8 cellular contexts compared by ENCODE assay signal in the genomic region with DNA sequence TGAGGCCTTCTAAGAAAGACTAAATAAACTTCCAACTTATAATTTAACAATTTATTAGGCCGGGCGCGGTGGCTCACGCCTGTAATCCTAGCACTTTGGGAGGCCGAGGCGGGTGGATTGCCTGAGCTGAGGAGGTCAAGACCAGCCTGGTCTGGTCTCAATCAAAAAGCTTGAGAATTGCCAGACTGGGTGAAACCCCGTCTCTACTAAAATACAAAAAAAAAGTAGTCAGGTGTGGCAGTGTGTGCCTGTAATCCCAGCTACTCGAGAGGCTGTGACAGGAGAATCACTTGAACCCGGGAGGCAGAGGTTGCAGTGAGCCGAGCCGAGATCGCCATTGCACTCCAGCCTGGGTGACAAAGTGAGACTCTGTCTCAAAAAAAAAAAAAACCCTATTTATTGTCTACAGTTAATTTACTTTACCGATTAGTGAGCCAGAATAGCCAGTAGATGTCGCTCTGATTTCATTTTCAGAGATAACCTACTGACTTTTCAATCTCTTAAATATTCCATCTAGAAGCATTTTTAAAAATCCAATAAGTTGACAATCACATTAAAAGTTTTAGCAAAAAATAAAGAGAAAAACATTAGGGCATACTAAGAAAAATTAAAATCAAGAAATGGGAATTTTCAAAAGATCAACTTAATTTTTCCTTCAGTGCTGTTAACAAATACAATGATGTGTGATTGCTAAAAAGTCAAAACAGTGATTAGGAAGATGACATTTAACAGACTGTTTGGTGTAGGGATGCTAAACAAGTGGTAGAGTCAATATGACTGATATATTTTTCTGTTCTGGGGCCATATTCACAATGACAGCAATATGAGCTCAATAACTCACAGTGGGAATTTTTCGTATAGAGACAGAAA. TPM values are rescaled to one million over a fixed set of nuclear protein-coding genes. Genes with fewer than 3 reads are reported as not detected.
A peak's percentile ranks its signal among the peaks of the same experiment; 100 is the strongest.
DNase-seq lines count a peak whose midpoint lies in the region; ATAC-seq, FAIRE-seq and TF ChIP-seq lines count a peak whose summit lies in the region.

No MANE protein-coding gene starts in this region.

- H3K9me3 ChIP-seq in breast epithelium: no peaks in the 10 kb centered on the region
- no peaks in the 10 kb centered on the region for H3K9me3 ChIP-seq in lower lobe of right lung

- H3K4me3 ChIP-seq in BJ (ENCODE audit: low read depth, low read length) (no peak overlapping the region), breast epithelium (peak overlapping the region in 1 of 3 donors; percentile 10), lower lobe of right lung (no peak overlapping the region)

- peak; percentile 56 for TF ChIP-seq CTCF in BJ (IDR thresholded peaks at IDR 0.05; ENCODE audit: insufficient read depth, low read depth, low read length)
- peak in 2 of 3 donors; percentile 58 to 70 for TF ChIP-seq CTCF in breast epithelium (IDR thresholded peaks at IDR 0.05)
- peak; percentile 67 for TF ChIP-seq CTCF in lower lobe of right lung (IDR thresholded peaks at IDR 0.05)

- peak; percentile 92 for FAIRE-seq in GM19239 (lab: Jason Lieb, UNC)

- CTCF ChIA-PET in BJ (lab: Yijun Ruan, JAX): interaction anchor here (0.6 to 7.6 kb wide), 19 partner anchors 9 to 870 kb away, joined by 3 to 77 read pairs (median 4); a partner anchor contains a TSS

- H3K27me3 ChIP-seq in BJ (ENCODE audit: control insufficient read depth, insufficient read depth, low read length): peaks cover under 1% of the 10 kb centered on the region; the same call in 1 of the 2 replicates
- no peaks in the 10 kb centered on the region for H3K27me3 ChIP-seq in breast epithelium
- H3K27me3 ChIP-seq in lower lobe of right lung (ENCODE audit: low read depth): no peaks in the 10 kb centered on the region

- intact Hi-C loops in breast epithelium (cut with DNase I; ENCODE audit: low total_unique reads): loop anchor here (10.0 kb wide), 1 partner anchor 64 kb away; no protein-coding TSS in a partner anchor
- intact Hi-C loops in lower lobe of right lung (cut with DNase I): loop anchor here (10.0 kb wide), 1 partner anchor 74 kb away; no protein-coding TSS in a partner anchor

- no peak for TF ChIP-seq POLR2A in breast epithelium (IDR thresholded peaks at IDR 0.05)

- no peaks in the 10 kb centered on the region for H3K4me1 ChIP-seq in breast epithelium
- no peaks in the 10 kb centered on the region for H3K4me1 ChIP-seq in lower lobe of right lung

- no peaks in the 10 kb centered on the region for H3K36me3 ChIP-seq in BJ (ENCODE audit: control insufficient read depth, insufficient read depth, low read length)
- no peaks in the 10 kb centered on the region for H3K36me3 ChIP-seq in breast epithelium
- no peaks in the 10 kb centered on the region for H3K36me3 ChIP-seq in lower lobe of right lung

- ATAC-seq in lower lobe of right lung (no peak), GM18867 (IDR thresholded peaks at IDR 0.05; ENCODE audit: unreplicated experiment) (no peak)

- no peak overlapping the region for H3K27ac ChIP-seq in breast epithelium
- no peak overlapping the region for H3K27ac ChIP-seq in lower lobe of right lung

- POLR2A ChIA-PET in BJ (lab: Charles Lee): no interaction called here

- DNase-seq in BJ (ENCODE audit: low read depth): peak; percentile 12
- DNase-seq in GM19239 (ENCODE audit: insufficient read length, low spot score): no peak
- DNase-seq in NCI-H446 treated with DMSO at 0.1 percent for 48 hours (lab: John Stamatoyannopoulos, UW): peak; percentile 39
- DNase-seq in breast epithelium (ENCODE audit: low spot score in 2 of 2): no peak
- no peak for DNase-seq in lower lobe of right lung
- DNase-seq in activated T-cell treated with anti-CD3 and anti-CD28 coated beads, Interleukin-2, amount 50 U/mL, for 48 hours: no peak
- no peak for DNase-seq in stimulated activated CD4-positive, alpha-beta T cell treated with anti-CD3 and anti-CD28 coated beads, Interleukin-4, amount 100 ng/mL, for 1 hour

RNA-seq across cellular contexts. Expression of a gene that starts 4.3 kb away (rescaled TPM):
- 25.1 and 46.1 TPM in 2 replicates for polyA plus RNA-seq in BJ (2011; rRNA removed)
- polyA minus RNA-seq in BJ (2011; rRNA and poly(A)+ RNA removed): 109 and 118 TPM in 2 replicates
- total RNA-seq in breast epithelium: 100 to 1,000 TPM in 2 of 3 donors, under 1 TPM in 1; 0.32 to 145 (median 100) TPM
- 62.0 TPM for total RNA-seq in lower lobe of right lung

RNA-seq across cellular contexts. Expression of a gene that starts 9.8 kb away (rescaled TPM):
- polyA plus RNA-seq in BJ (2011; rRNA removed): 0.10 and 0.11 TPM in 2 replicates
- 0.05 TPM in 1 of 2 replicates, not detected in the other for polyA minus RNA-seq in BJ (2011; rRNA and poly(A)+ RNA removed)
- total RNA-seq in breast epithelium (1 to 10 TPM; 1.3 to 5.4 (median 4.3) TPM), lower lobe of right lung (0.74 TPM)

Comparison
In these comparisons a context has a peak if more than half of its experiments do, and no peak if none do; other contexts are left out.
1. DNase-seq: peak in BJ (single experiment) and NCI-H446 treated with DMSO at 0.1 percent for 48 hours (single experiment); none in GM19239 (single experiment), breast epithelium (0 of 2), lower lobe of right lung (single experiment), activated T-cell treated with anti-CD3 and anti-CD28 coated beads, Interleukin-2, amount 50 U/mL, for 48 hours (0 of 2) and stimulated activated CD4-positive, alpha-beta T cell treated with anti-CD3 and anti-CD28 coated beads, Interleukin-4, amount 100 ng/mL, for 1 hour (single experiment).
2. Peak in every context shown above with its lines, with median percentiles within 50 percentile points of each other: CTCF ChIP-seq.